8 cellular contexts compared by ENCODE assay signal in genomic region chr19:7489609-7490044, GRCh38. TPM values are rescaled to one million over a fixed set of nuclear protein-coding genes. Genes with fewer than 3 reads are reported as not detected.
DNase-seq lines count a peak whose midpoint lies in the region; ATAC-seq and TF ChIP-seq lines count a peak whose summit lies in the region.

No MANE protein-coding gene starts in this region.

- H3K27me3 Mint-ChIP-seq in activated T-cell treated with anti-CD3 and anti-CD28 coated beads, Interleukin-2, amount 50 U/mL, for 4 hours (ENCODE audit: low read depth), result no peaks in the 10 kb centered on the region
- peaks cover 2% of the 10 kb centered on the region for H3K27me3 Mint-ChIP-seq in memory B cell

- DNase-seq in activated T-cell treated with anti-CD3 and anti-CD28 coated beads, Interleukin-2, amount 50 U/mL, for 4 hours, result no peak
- DNase-seq in activated T-cell treated with anti-CD3 and anti-CD28 coated beads for 4 hours, result no peak
- DNase-seq in adrenal gland, result no peak
- DNase-seq in memory B cell (ENCODE audit: low spot score in 2 of 2), result no peak
- DNase-seq in thoracic aorta (ENCODE audit: low spot score), result no peak
- DNase-seq in ACHN, result no peak
- no peak for DNase-seq in G401 (ENCODE audit: low spot score)
- no peak for DNase-seq in NCI-H1105 (lab: John Stamatoyannopoulos, UW)

- H3K4me1 Mint-ChIP-seq in activated T-cell treated with anti-CD3 and anti-CD28 coated beads, Interleukin-2, amount 50 U/mL, for 4 hours (ENCODE audit: low read depth), result peaks cover 20% of the 10 kb centered on the region
- H3K4me1 Mint-ChIP-seq in memory B cell, result no peaks in the 10 kb centered on the region

- H3K4me3 ChIP-seq in adrenal gland (no peak overlapping the region), thoracic aorta (peak overlapping the region; percentile 86)

- H3K4me1 ChIP-seq in adrenal gland (replicated peaks in 1 of 2) (peaks cover 12 to 37% of the 10 kb centered on the region in 2 donors), thoracic aorta (ENCODE audit: control insufficient read depth in 1 of 2, low read depth in 2 of 2) (peaks cover 0 to 22% of the 10 kb centered on the region in 2 donors)

- intact Hi-C loops in adrenal gland (cut with DNase I), result no loop called here

- H3K4me3 Mint-ChIP-seq in activated T-cell treated with anti-CD3 and anti-CD28 coated beads, Interleukin-2, amount 50 U/mL, for 4 hours, result peak overlapping the region; percentile 83
- H3K4me3 Mint-ChIP-seq in memory B cell, result peak overlapping the region; percentile 71

- no peaks in the 10 kb centered on the region for H3K9me3 ChIP-seq in adrenal gland (replicated peaks in 1 of 3)
- H3K9me3 ChIP-seq in thoracic aorta, result no peaks in the 10 kb centered on the region

- H3K27ac Mint-ChIP-seq in memory B cell, result peak overlapping the region; percentile 85

- no peaks in the 10 kb centered on the region for H3K27me3 ChIP-seq in adrenal gland
- H3K27me3 ChIP-seq in thoracic aorta (replicated peaks; ENCODE audit: insufficient read depth), result no peaks in the 10 kb centered on the region

- TF ChIP-seq CTCF in adrenal gland (IDR thresholded peaks at IDR 0.05), result no peak
- no peak for TF ChIP-seq CTCF in thoracic aorta (IDR thresholded peaks at IDR 0.05)

- in situ Hi-C loops in ACHN (cut with HindIII; ENCODE audit: low pct_ligation_motif_present, low pct_unique_long_range_greater_than_20kb, low sequenced_read_pairs) (no loop called here), G401 (cut with HindIII; ENCODE audit: low sequenced_read_pairs) (no loop called here)

- WGBS in adrenal gland, 4 donors, result 69 to 78% (median 72%) methylated on average over 11 of the region's 11 CpGs

- no peaks in the 10 kb centered on the region for H3K36me3 Mint-ChIP-seq in activated T-cell treated with anti-CD3 and anti-CD28 coated beads, Interleukin-2, amount 50 U/mL, for 4 hours (ENCODE audit: insufficient read depth)
- no peaks in the 10 kb centered on the region for H3K36me3 Mint-ChIP-seq in memory B cell

- no peaks in the 10 kb centered on the region for H3K9me3 Mint-ChIP-seq in activated T-cell treated with anti-CD3 and anti-CD28 coated beads, Interleukin-2, amount 50 U/mL, for 4 hours
- H3K9me3 Mint-ChIP-seq in memory B cell, result no peaks in the 10 kb centered on the region

- H3K27ac ChIP-seq in adrenal gland (peak overlapping the region in 4 of 5 donors; percentile 39 to 93 (median 79)), thoracic aorta (no peak overlapping the region)

- no peak for ATAC-seq in activated T-cell treated with anti-CD3 and anti-CD28 coated beads, Interleukin-2, amount 50 U/mL, for 4 hours
- ATAC-seq in memory B cell (ENCODE audit: low read depth), result no peak
- ATAC-seq in thoracic aorta (ENCODE audit: insufficient number of reproducible peaks, low FRiP score, low read depth), result no peak

- TF ChIP-seq POLR2A in adrenal gland (IDR thresholded peaks at IDR 0.05), result no peak

- H3K36me3 ChIP-seq in adrenal gland (replicated peaks in 1 of 2), result no peaks in the 10 kb centered on the region
- no peaks in the 10 kb centered on the region for H3K36me3 ChIP-seq in thoracic aorta

RNA-seq across cellular contexts. Expression of gene PEX11G, which starts 0.8 kb away (rescaled TPM):
- total RNA-seq in activated T-cell treated with anti-CD3 and anti-CD28 coated beads, Interleukin-2, amount 50 U/mL, for 4 hours, result 1 to 10 TPM in 1 of 3 donors, under 1 TPM in 2; 0.76 to 1.1 (median 0.90) TPM
- total RNA-seq in adrenal gland (10 to 100 TPM in 5 of 8 donors, 1 to 10 TPM in 3; 4.9 to 17.5 (median 13.8) TPM), thoracic aorta (under 1 TPM in 1 of 2 donors, not detected in 1; 0.63 TPM)
- polyA plus RNA-seq in adrenal gland, result 10 to 100 TPM in 2 of 3 donors, 1 to 10 TPM in 1; 2.5 to 24.5 (median 24.0) TPM
- total RNA-seq in G401 (2014; rRNA removed; shearing (Covaris generic)), result 3.5 and 6.6 TPM in 2 replicates

RNA-seq across cellular contexts. Expression of gene ZNF358, which starts 26.3 kb away (rescaled TPM):
- total RNA-seq in activated T-cell treated with anti-CD3 and anti-CD28 coated beads, Interleukin-2, amount 50 U/mL, for 4 hours, result 1 to 10 TPM; 4.8 to 5.6 (median 5.1) TPM
- 100 to 1,000 TPM in 5 of 8 donors, 10 to 100 TPM in 3; 56.1 to 113 (median 101) TPM for total RNA-seq in adrenal gland
- polyA plus RNA-seq in adrenal gland, result 100 to 1,000 TPM in 2 of 3 donors, 10 to 100 TPM in 1; 30.3 to 197 (median 148) TPM
- total RNA-seq in thoracic aorta, result 10 to 100 TPM; 44.5 to 88.9 TPM
- total RNA-seq in G401 (2014; rRNA removed; shearing (Covaris generic)), result 25.3 and 40.1 TPM in 2 replicates

RNA-seq across cellular contexts. Expression of gene MCOLN1, which starts 32.8 kb away (rescaled TPM):
- total RNA-seq in activated T-cell treated with anti-CD3 and anti-CD28 coated beads, Interleukin-2, amount 50 U/mL, for 4 hours, result 10 to 100 TPM; 20.5 to 27.4 (median 22.6) TPM
- total RNA-seq in adrenal gland, result 10 to 100 TPM; 27.8 to 100.0 (median 57.1) TPM
- 100 to 1,000 TPM in 1 of 3 donors, 10 to 100 TPM in 2; 23.0 to 212 (median 71.4) TPM for polyA plus RNA-seq in adrenal gland
- total RNA-seq in thoracic aorta, result 10 to 100 TPM; 19.6 to 34.8 TPM
- total RNA-seq in G401 (2014; rRNA removed; shearing (Covaris generic)), result 6.2 and 16.9 TPM in 2 replicates

RNA-seq across cellular contexts. Expression of gene PNPLA6, which starts 45.9 kb away (rescaled TPM):
- 100 to 1,000 TPM; 106 to 121 (median 107) TPM for total RNA-seq in activated T-cell treated with anti-CD3 and anti-CD28 coated beads, Interleukin-2, amount 50 U/mL, for 4 hours
- total RNA-seq in adrenal gland (100 to 1,000 TPM in 5 of 8 donors, 10 to 100 TPM in 3; 89.4 to 257 (median 121) TPM), thoracic aorta (100 to 1,000 TPM; 128 to 143 TPM)
- polyA plus RNA-seq in adrenal gland, result 100 to 1,000 TPM in 2 of 3 donors, 10 to 100 TPM in 1; 25.7 to 264 (median 110) TPM
- 74.6 and 97.9 TPM in 2 replicates for total RNA-seq in G401 (2014; rRNA removed; shearing (Covaris generic))

Comparison
In these comparisons a context has a peak if more than half of its experiments do, and no peak if none do; other contexts are left out.
1. H3K27ac ChIP-seq: peak in adrenal gland (4 of 5); none in thoracic aorta (0 of 2).